Comparison of ENCODE assay signal across 29 cellular contexts in the genomic region with DNA sequence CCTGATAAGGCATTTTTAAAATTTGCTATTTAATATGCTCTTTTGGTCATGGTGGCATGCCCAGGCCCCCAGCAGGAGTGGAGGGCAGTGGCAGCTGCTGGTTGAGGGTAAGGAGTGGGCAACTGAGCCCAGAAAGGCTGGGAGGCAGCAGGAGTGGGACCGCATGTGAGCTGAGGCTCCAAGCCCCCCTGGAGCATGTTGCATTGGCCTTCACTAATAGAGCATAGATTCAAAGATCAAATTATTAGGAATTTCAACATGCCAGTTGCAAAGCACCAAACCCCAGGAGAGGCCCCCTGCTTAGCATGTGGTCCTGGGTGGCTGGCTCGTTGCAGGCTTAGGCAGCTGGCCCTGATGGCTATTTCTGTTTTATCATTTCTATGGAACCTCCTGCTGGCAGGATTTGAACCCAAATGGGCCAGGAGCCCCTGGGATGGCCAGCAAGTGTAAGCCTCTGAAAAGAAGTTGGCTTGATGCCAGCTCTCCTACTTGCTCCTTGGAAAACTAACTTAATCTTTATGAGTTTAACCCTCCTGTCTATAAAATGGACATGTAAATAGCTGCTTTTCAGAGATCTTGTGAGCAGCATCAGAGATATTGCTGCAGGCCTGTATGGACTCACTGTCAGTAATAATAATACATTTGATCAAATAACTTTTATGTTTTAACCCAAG. TPM values are rescaled to one million over a fixed set of nuclear protein-coding genes. Genes with fewer than 3 reads are reported as not detected.
A peak's percentile ranks its signal among the peaks of the same experiment; 100 is the strongest.
DNase-seq lines count a peak whose midpoint lies in the region; ATAC-seq, FAIRE-seq and TF ChIP-seq lines count a peak whose summit lies in the region.
"Had no signal": no experiment of that assay in that cellular context is flagged by ENCODE, and none has a peak within 500 bp of the region (broad histone marks: within the 10 kb centered on the region; RNA-seq: fewer than 3 reads in every experiment).

No MANE protein-coding gene starts in this region.

- H3K9me3 ChIP-seq in HepG2 (ENCODE audit: low read length) (no peaks in the 10 kb centered on the region), right lobe of liver (no peaks in the 10 kb centered on the region), K562 (replicated peaks; ENCODE audit: control insufficient read depth, insufficient read depth, low read depth, low read length) (no peaks in the 10 kb centered on the region), hepatocyte (ENCODE audit: low read depth) (no peaks in the 10 kb centered on the region), thyroid gland (no peaks in the 10 kb centered on the region)
- H3K9me3 ChIP-seq: BLaER1, breast epithelium, left lung, sigmoid colon had no signal

- TF ChIP-seq CTCF in HepG2 (CRISPR knock-in tag; IDR thresholded peaks at IDR 0.05) = no peak
- TF ChIP-seq CTCF in right lobe of liver (IDR thresholded peaks at IDR 0.05) = no peak
- no peak for TF ChIP-seq CTCF in K562 (IDR thresholded peaks at IDR 0.05 in 2 of 3, conservative IDR thresholded peaks at IDR 0.05 in 1 of 3; ENCODE audit: insufficient read depth in 2 of 3, low read depth in 1 of 3, low read length in 3 of 3)
- TF ChIP-seq CTCF in hepatocyte (IDR thresholded peaks at IDR 0.05; ENCODE audit: poor library complexity) = no peak
- TF ChIP-seq CTCF in thyroid gland (IDR thresholded peaks at IDR 0.05) = no peak

- no TSS peak for BruUV-seq in HepG2 (replicated peaks; lab: Mats Ljungman, UMichigan)
- no TSS peak for BruUV-seq in K562 (replicated peaks; lab: Mats Ljungman, UMichigan)

- H3K9ac ChIP-seq in HepG2 (ENCODE audit: insufficient read depth, low read depth, low read length) (no peak overlapping the region), K562 (ENCODE audit: insufficient read depth in 1 of 2, low read depth in 2 of 2, low read length in 2 of 2) (no peak overlapping the region)
- H3K9ac ChIP-seq: BLaER1 had no signal

- H3K9me2 ChIP-seq in hepatocyte (replicated peaks; ENCODE audit: insufficient read depth) = no peaks in the 10 kb centered on the region

- H3K27ac ChIP-seq in HepG2 (ENCODE audit: extremely low read length, insufficient read depth, low read length) (no peak overlapping the region), right lobe of liver (no peak overlapping the region), K562 (ENCODE audit: extremely low read depth, low read depth, low read length) (no peak overlapping the region), hepatocyte (no peak overlapping the region), thyroid gland (no peak overlapping the region)
- H3K27ac ChIP-seq: BLaER1, breast epithelium, epithelial cell of prostate, left lung, sigmoid colon had no signal

- no peak for TF ChIP-seq POLR2A in HepG2 (IDR thresholded peaks at IDR 0.05; ENCODE audit: insufficient read depth in 1 of 2, low read depth in 2 of 2, low read length in 2 of 2)
- no peak for TF ChIP-seq POLR2A in right lobe of liver (IDR thresholded peaks at IDR 0.05)
- TF ChIP-seq POLR2A in K562 (conservative IDR thresholded peaks at IDR 0.05) = no peak
- TF ChIP-seq POLR2A in thyroid gland (IDR thresholded peaks at IDR 0.05) = no peak

- no peaks in the 10 kb centered on the region for H3K9me1 ChIP-seq in K562 (ENCODE audit: control insufficient read depth, insufficient read depth, low read length)

- DNase-seq in HepG2 (ENCODE audit: low spot score) = no peak
- no peak for DNase-seq in right lobe of liver
- no peak for DNase-seq in K562 (ENCODE audit: extremely low read depth in 1 of 4, low spot score in 3 of 4)
- peak; percentile 19 for DNase-seq in hepatocyte (ENCODE audit: low spot score)
- no peak for DNase-seq in SW 1271 (lab: John Stamatoyannopoulos, UW)
- no peak for DNase-seq in thyroid gland
- DNase-seq: activated effector memory CD4-positive, alpha-beta T cell treated with anti-CD3 and anti-CD28 coated beads, Interleukin-2, amount 50 U/mL, for 16 hours; activated T-cell treated with anti-CD3 and anti-CD28 coated beads, Interleukin-2, amount 50 U/mL, for 24 hours; anterior cingulate cortex; effector CD8-positive, alpha-beta T cell; GF-D8; islet precursor cell; left lung; naive B cell; NCI-H1417; NCI-H446; NCI-H774; OCI-M1; sigmoid colon; stimulated activated CD4-positive, alpha-beta T cell treated with anti-CD3 and anti-CD28 coated beads, Interleukin-4, amount 100 ng/mL, for 24 hours; T-helper 1 cell; tibial artery had no signal

- H3K4me1 ChIP-seq in HepG2 (ENCODE audit: insufficient read depth, low read length) (no peaks in the 10 kb centered on the region; the same call in 1 of the 2 replicates), right lobe of liver (no peaks in the 10 kb centered on the region), K562 (replicated peaks in 1 of 2; ENCODE audit: control insufficient read depth in 2 of 2, insufficient read depth in 2 of 2, low read length in 2 of 2) (peaks cover 0 to 7% of the 10 kb centered on the region in 2 experiments; a peak in 3 of 5 replicates), hepatocyte (ENCODE audit: insufficient read depth) (no peaks in the 10 kb centered on the region), thyroid gland (peaks cover 4 to 7% of the 10 kb centered on the region in 2 donors)
- H3K4me1 ChIP-seq: breast epithelium had no signal

- H3K4me3 ChIP-seq in HepG2 (replicated peaks in 1 of 3; ENCODE audit: insufficient read depth in 1 of 3, low read depth in 2 of 3, low read length in 3 of 3) (no peak overlapping the region), right lobe of liver (no peak overlapping the region), K562 (no peak overlapping the region), hepatocyte (no peak overlapping the region), thyroid gland (replicated peaks in 1 of 3) (no peak overlapping the region)
- H3K4me3 ChIP-seq: BLaER1, breast epithelium, left lung, sigmoid colon, tibial artery had no signal

- TF ChIP-seq EP300 in HepG2 (IDR thresholded peaks at IDR 0.05; ENCODE audit: low read depth in 2 of 2, low read length in 2 of 2) (no peak), HepG2 (CRISPR knock-in tag; IDR thresholded peaks at IDR 0.05; ENCODE audit: borderline replicate concordance) (no peak), K562 (IDR thresholded peaks at IDR 0.05; ENCODE audit: low read length) (no peak)

- intact Hi-C loops in HepG2 (cut with micrococcal nuclease; ENCODE audit: unreplicated experiment) = no loop called here
- intact Hi-C loops in right lobe of liver (cut with DNase I) = no loop called here
- intact Hi-C loops in K562 (cut with micrococcal nuclease) = no loop called here
- intact Hi-C loops in thyroid gland (cut with DNase I) = no loop called here

- H3K27me3 ChIP-seq in HepG2 (ENCODE audit: control insufficient read depth in 1 of 2, insufficient read depth in 2 of 2, low read length in 2 of 2) = peaks cover 0 to 3% of the 10 kb centered on the region in 2 experiments; a peak in 2 of 5 replicates
- H3K27me3 ChIP-seq in right lobe of liver = no peaks in the 10 kb centered on the region
- peaks cover 0 to 18% of the 10 kb centered on the region in 2 experiments; a peak in 3 of 5 replicates for H3K27me3 ChIP-seq in K562 (ENCODE audit: control insufficient read depth in 2 of 2, insufficient read depth in 2 of 2, low read length in 2 of 2)
- no peaks in the 10 kb centered on the region for H3K27me3 ChIP-seq in hepatocyte
- no peaks in the 10 kb centered on the region for H3K27me3 ChIP-seq in thyroid gland
- H3K27me3 ChIP-seq: BLaER1, breast epithelium, sigmoid colon, tibial artery had no signal

- WGBS in HepG2 (ENCODE audit: low lambda C conversion rate) = 69% methylated on average over 2 of the region's 2 CpGs
- 84% methylated on average over 2 of the region's 2 CpGs for WGBS in right lobe of liver (ENCODE audit: insufficient coverage, low coverage, low lambda C conversion rate, missing lambda C conversion rate)
- WGBS in K562 (ENCODE audit: insufficient coverage, low coverage, missing lambda C conversion rate) = 22% methylated on average over 2 of the region's 2 CpGs
- WGBS in hepatocyte (ENCODE audit: low lambda C conversion rate, missing lambda C conversion rate) = 60% methylated on average over 2 of the region's 2 CpGs
- 83 to 97% methylated on average over 2 of the region's 2 CpGs for WGBS in thyroid gland, 2 donors

- in situ Hi-C loops in HepG2 (cut with HindIII; ENCODE audit: extremely low pct_ligation_motif_present, low pct_unique_long_range_greater_than_20kb) (no loop called here), K562 (cut with MboI) (no loop called here)

- H3K4me2 ChIP-seq in HepG2 (ENCODE audit: low read depth, low read length) (no peak overlapping the region), K562 (ENCODE audit: insufficient read depth, low read length) (no peak overlapping the region), hepatocyte (no peak overlapping the region)
- H3K4me2 ChIP-seq: BLaER1 had no signal

- ATAC-seq in HepG2 (no peak), right lobe of liver (no peak), K562 (no peak), GM18867 (IDR thresholded peaks at IDR 0.05; ENCODE audit: unreplicated experiment) (no peak)
- ATAC-seq: left lung had no signal

- TF ChIP-seq RAD21 in HepG2 (CRISPR knock-in tag; IDR thresholded peaks at IDR 0.05) (no peak), K562 (CRISPR knock-in tag; conservative IDR thresholded peaks at IDR 0.05 in 1 of 2, IDR thresholded peaks at IDR 0.05 in 1 of 2) (no peak)

- H3K36me3 ChIP-seq in HepG2 (replicated peaks in 1 of 2; ENCODE audit: control insufficient read depth in 1 of 2, insufficient read depth in 2 of 2, low read length in 2 of 2) = no peaks in the 10 kb centered on the region
- H3K36me3 ChIP-seq in right lobe of liver = no peaks in the 10 kb centered on the region
- H3K36me3 ChIP-seq in K562 (ENCODE audit: control insufficient read depth, insufficient read depth, low read length) = no peaks in the 10 kb centered on the region
- no peaks in the 10 kb centered on the region for H3K36me3 ChIP-seq in hepatocyte (replicated peaks; ENCODE audit: insufficient read depth, low read depth)
- H3K36me3 ChIP-seq in thyroid gland = no peaks in the 10 kb centered on the region
- H3K36me3 ChIP-seq: BLaER1, breast epithelium, left lung, sigmoid colon, tibial artery had no signal

- no peaks in the 10 kb centered on the region for H4K20me1 ChIP-seq in HepG2 (ENCODE audit: insufficient read depth, low read length)
- H4K20me1 ChIP-seq in K562 (replicated peaks; ENCODE audit: control insufficient read depth, insufficient read depth, low read length) = no peaks in the 10 kb centered on the region
- no peaks in the 10 kb centered on the region for H4K20me1 ChIP-seq in hepatocyte (ENCODE audit: insufficient read depth, poor library complexity, severe bottlenecking)
- H4K20me1 ChIP-seq: BLaER1 had no signal

- FAIRE-seq in HepG2 (lab: Jason Lieb, UNC) (no peak), K562 (lab: Jason Lieb, UNC) (no peak)
- FAIRE-seq: H54 had no signal

- CTCF ChIA-PET in HepG2 (lab: Yijun Ruan, JAX; ENCODE audit: low intra/inter-chr PET ratio, low total read pairs) (no interaction called here), K562 (lab: Yijun Ruan, JAX; ENCODE audit: low intra/inter-chr PET ratio) (no interaction called here)

- POLR2A ChIA-PET in HepG2 (lab: Yijun Ruan, JAX) = no interaction called here
- POLR2A ChIA-PET in K562 (lab: Yijun Ruan, JAX) = interaction anchor here (1.7 kb wide), 1 partner anchor 10 kb away, joined by 5 read pairs; no protein-coding TSS in a partner anchor

- H3K79me2 ChIP-seq in HepG2 (ENCODE audit: insufficient read depth, low read length) = no peaks in the 10 kb centered on the region
- no peaks in the 10 kb centered on the region for H3K79me2 ChIP-seq in K562 (ENCODE audit: control insufficient read depth, insufficient read depth, low read length)
- H3K79me2 ChIP-seq in hepatocyte = no peaks in the 10 kb centered on the region

- no peak overlapping the region for H2AFZ ChIP-seq in HepG2 (ENCODE audit: low read length)
- H2AFZ ChIP-seq in K562 (ENCODE audit: low read depth, low read length) = no peak overlapping the region
- no peak overlapping the region for H2AFZ ChIP-seq in hepatocyte

RNA-seq across cellular contexts. Expression of gene TMEM131, which starts 42.1 kb away (rescaled TPM):
- total RNA-seq in HepG2 (2016; rRNA removed; fragmentation: Illumina TruSeq; extraction: Trizol) = 17.4 and 19.5 TPM in 2 replicates
- total RNA-seq in HepG2 (2016; cell fraction: cytosol; rRNA removed; fragmentation: Illumina TruSeq; extraction: Trizol; ENCODE audit: low read depth) = 6.2 and 6.7 TPM in 2 replicates
- total RNA-seq in HepG2 (2016; cell fraction: insoluble cytoplasmic fraction; rRNA removed; fragmentation: Illumina TruSeq; extraction: Trizol) = 14.1 and 19.5 TPM in 2 replicates
- 8.9 and 10.2 TPM in 2 replicates for total RNA-seq in HepG2 (2016; cell fraction: membrane; rRNA removed; fragmentation: Illumina TruSeq; extraction: Trizol)
- 68.2 and 80.1 TPM in 2 replicates for total RNA-seq in HepG2 (2016; cell fraction: nucleus; rRNA removed; fragmentation: Illumina TruSeq; extraction: Trizol)
- polyA plus RNA-seq in HepG2 (2011; rRNA removed) = 15.7 and 17.9 TPM in 2 replicates
- polyA plus RNA-seq in HepG2 (2011; cell fraction: cytosol; rRNA removed) = 6.6 and 8.8 TPM in 2 replicates
- 35.1 and 39.4 TPM in 2 replicates for polyA plus RNA-seq in HepG2 (2011; cell fraction: nucleus; rRNA removed)
- 27.9 and 29.1 TPM in 2 replicates for polyA plus RNA-seq in HepG2 (2012)
- 1.3 and 1.4 TPM in 2 replicates for polyA plus RNA-seq in HepG2 (2016; cell fraction: cytosol; fragmentation: Illumina TruSeq; extraction: Trizol; ENCODE audit: low read depth)
- 10.7 and 13.4 TPM in 2 replicates for polyA plus RNA-seq in HepG2 (2016; cell fraction: insoluble cytoplasmic fraction; fragmentation: Illumina TruSeq; extraction: Trizol; ENCODE audit: low read depth)
- polyA plus RNA-seq in HepG2 (2016; cell fraction: membrane; fragmentation: Illumina TruSeq; extraction: Trizol; ENCODE audit: low read depth) = 2.2 and 2.6 TPM in 2 replicates
- polyA plus RNA-seq in HepG2 (2016; cell fraction: nucleus; fragmentation: Illumina TruSeq; extraction: Trizol; ENCODE audit: insufficient read depth, low read depth) = 67.0 and 67.3 TPM in 2 replicates
- polyA minus RNA-seq in HepG2 (2011; rRNA and poly(A)+ RNA removed; ENCODE audit: low replicate concordance) = 10.3 and 24.5 TPM in 2 replicates
- 23.1 and 25.1 TPM in 2 replicates for polyA minus RNA-seq in HepG2 (2011; cell fraction: cytosol; rRNA and poly(A)+ RNA removed)
- 99.1 and 112 TPM in 2 replicates for polyA minus RNA-seq in HepG2 (2011; cell fraction: nucleus; rRNA and poly(A)+ RNA removed)
- total RNA-seq in right lobe of liver = 10 to 100 TPM; 14.8 to 34.0 (median 17.8) TPM
- 56.9 and 132 TPM in 2 replicates for total RNA-seq in K562 (2011; cell fraction: chromatin; rRNA removed; ENCODE audit: low replicate concordance)
- total RNA-seq in K562 (2011; cell fraction: nucleolus; rRNA removed) = 27.5 and 28.5 TPM in 2 replicates
- 54.1 and 66.5 TPM in 2 replicates for total RNA-seq in K562 (2011; cell fraction: nucleoplasm; rRNA removed)
- 6.6 and 8.2 TPM in 2 replicates for total RNA-seq in K562 (2014; rRNA removed)
- 11.2 and 12.4 TPM in 2 replicates for total RNA-seq in K562 (2014; rRNA removed; fragmentation: Illumina TruSeq; extraction: Trizol)
- 13.6 and 14.6 TPM in 2 replicates for total RNA-seq in K562 (2015; rRNA removed; fragmentation: Illumina TruSeq; extraction: Trizol)
- 20.4 and 22.1 TPM in 2 replicates for total RNA-seq in K562 (2021)
- polyA plus RNA-seq in K562 (2011; rRNA removed) = 11.3 and 16.0 TPM in 2 replicates
- polyA plus RNA-seq in K562 (2011; cell fraction: cytosol; rRNA removed) = 6.2 and 8.7 TPM in 2 replicates
- polyA plus RNA-seq in K562 (2011; cell fraction: nucleus; rRNA removed) = 53.6 and 59.0 TPM in 2 replicates
- 13.3 and 19.4 TPM in 2 replicates for polyA plus RNA-seq in K562 (2012)
- polyA plus RNA-seq in K562 (2014; fragmentation: Illumina TruSeq; extraction: Trizol) = 17.6 and 21.1 TPM in 2 replicates
- polyA plus RNA-seq in K562 (2014; fragmentation: Nextera tagmentation; extraction: Ambion mirVana) = 1 to 10 TPM; 2.5 to 2.8 TPM
- polyA plus RNA-seq in K562 (2014; rRNA removed) = 14.3 and 15.6 TPM in 2 replicates
- 32.2 and 35.7 TPM in 2 replicates for polyA minus RNA-seq in K562 (2011; rRNA and poly(A)+ RNA removed)
- polyA minus RNA-seq in K562 (2011; cell fraction: cytosol; rRNA and poly(A)+ RNA removed) = 9.0 and 13.8 TPM in 2 replicates
- polyA minus RNA-seq in K562 (2011; cell fraction: nucleus; rRNA and poly(A)+ RNA removed) = 29.2 and 61.2 TPM in 2 replicates
- total RNA-seq in hepatocyte = 36.9 and 42.1 TPM in 2 replicates
- 17.5 and 21.1 TPM in 2 replicates for polyA plus RNA-seq in hepatocyte
- total RNA-seq in thyroid gland = 10 to 100 TPM; 28.6 to 47.0 (median 35.2) TPM

RNA-seq across cellular contexts. Expression of gene VWA3B, which starts 49.2 kb away (rescaled TPM):
- not detected in 2 replicates for total RNA-seq in HepG2 (2016; rRNA removed; fragmentation: Illumina TruSeq; extraction: Trizol)
- not detected in 2 replicates for total RNA-seq in HepG2 (2016; cell fraction: cytosol; rRNA removed; fragmentation: Illumina TruSeq; extraction: Trizol; ENCODE audit: low read depth)
- total RNA-seq in HepG2 (2016; cell fraction: insoluble cytoplasmic fraction; rRNA removed; fragmentation: Illumina TruSeq; extraction: Trizol) = not detected in 2 replicates
- not detected in 2 replicates for total RNA-seq in HepG2 (2016; cell fraction: membrane; rRNA removed; fragmentation: Illumina TruSeq; extraction: Trizol)
- not detected in 2 replicates for total RNA-seq in HepG2 (2016; cell fraction: nucleus; rRNA removed; fragmentation: Illumina TruSeq; extraction: Trizol)
- not detected in 2 replicates for polyA plus RNA-seq in HepG2 (2011; rRNA removed)
- 0.03 TPM in 1 of 2 replicates, not detected in the other for polyA plus RNA-seq in HepG2 (2011; cell fraction: cytosol; rRNA removed)
- polyA plus RNA-seq in HepG2 (2011; cell fraction: nucleus; rRNA removed) = not detected in 2 replicates
- polyA plus RNA-seq in HepG2 (2012) = not detected in 2 replicates
- not detected in 2 replicates for polyA plus RNA-seq in HepG2 (2016; cell fraction: cytosol; fragmentation: Illumina TruSeq; extraction: Trizol; ENCODE audit: low read depth)
- polyA plus RNA-seq in HepG2 (2016; cell fraction: insoluble cytoplasmic fraction; fragmentation: Illumina TruSeq; extraction: Trizol; ENCODE audit: low read depth) = not detected in 2 replicates
- not detected in 2 replicates for polyA plus RNA-seq in HepG2 (2016; cell fraction: membrane; fragmentation: Illumina TruSeq; extraction: Trizol; ENCODE audit: low read depth)
- not detected in 2 replicates for polyA plus RNA-seq in HepG2 (2016; cell fraction: nucleus; fragmentation: Illumina TruSeq; extraction: Trizol; ENCODE audit: insufficient read depth, low read depth)
- not detected in 2 replicates for polyA minus RNA-seq in HepG2 (2011; rRNA and poly(A)+ RNA removed; ENCODE audit: low replicate concordance)
- polyA minus RNA-seq in HepG2 (2011; cell fraction: cytosol; rRNA and poly(A)+ RNA removed) = not detected in 2 replicates
- not detected in 2 replicates for polyA minus RNA-seq in HepG2 (2011; cell fraction: nucleus; rRNA and poly(A)+ RNA removed)
- total RNA-seq in right lobe of liver = under 1 TPM in 4 of 6 experiments, not detected in 2; 0.09 to 0.24 (median 0.13) TPM
- not detected in 2 replicates for total RNA-seq in K562 (2011; cell fraction: chromatin; rRNA removed; ENCODE audit: low replicate concordance)
- total RNA-seq in K562 (2011; cell fraction: nucleolus; rRNA removed) = not detected in 2 replicates
- total RNA-seq in K562 (2011; cell fraction: nucleoplasm; rRNA removed) = not detected in 2 replicates
- total RNA-seq in K562 (2014; rRNA removed) = not detected in 2 replicates
- not detected in 2 replicates for total RNA-seq in K562 (2014; rRNA removed; fragmentation: Illumina TruSeq; extraction: Trizol)
- not detected in 2 replicates for total RNA-seq in K562 (2015; rRNA removed; fragmentation: Illumina TruSeq; extraction: Trizol)
- not detected in 2 replicates for total RNA-seq in K562 (2021)
- polyA plus RNA-seq in K562 (2011; rRNA removed) = not detected in 2 replicates
- not detected in 2 replicates for polyA plus RNA-seq in K562 (2011; cell fraction: cytosol; rRNA removed)
- 0.35 TPM in 1 of 2 replicates, not detected in the other for polyA plus RNA-seq in K562 (2011; cell fraction: nucleus; rRNA removed)
- not detected in 2 replicates for polyA plus RNA-seq in K562 (2012)
- not detected in 2 replicates for polyA plus RNA-seq in K562 (2014; fragmentation: Illumina TruSeq; extraction: Trizol)
- not detected for polyA plus RNA-seq in K562 (2014; fragmentation: Nextera tagmentation; extraction: Ambion mirVana)
- not detected in 2 replicates for polyA plus RNA-seq in K562 (2014; rRNA removed)
- polyA minus RNA-seq in K562 (2011; rRNA and poly(A)+ RNA removed) = not detected in 2 replicates
- polyA minus RNA-seq in K562 (2011; cell fraction: cytosol; rRNA and poly(A)+ RNA removed) = not detected in 2 replicates
- polyA minus RNA-seq in K562 (2011; cell fraction: nucleus; rRNA and poly(A)+ RNA removed) = not detected in 2 replicates
- not detected in 2 replicates for total RNA-seq in hepatocyte
- 0.80 TPM in 1 of 2 replicates, not detected in the other for polyA plus RNA-seq in hepatocyte
- under 1 TPM in 1 of 4 donors, not detected in 3; 0.81 TPM for total RNA-seq in thyroid gland
- total RNA-seq: breast epithelium, mesothelial cell of epicardium, SK-MEL-5 had no signal

Comparison
In these comparisons a context has a peak if more than half of its experiments do, and no peak if none do; other contexts are left out.
1. Of the 241 proteins assayed by ChIP-seq in both HepG2 and K562: peak only in HepG2: none; only in K562: NFIC; in both: none; in neither: 240.